In the genomic region with DNA sequence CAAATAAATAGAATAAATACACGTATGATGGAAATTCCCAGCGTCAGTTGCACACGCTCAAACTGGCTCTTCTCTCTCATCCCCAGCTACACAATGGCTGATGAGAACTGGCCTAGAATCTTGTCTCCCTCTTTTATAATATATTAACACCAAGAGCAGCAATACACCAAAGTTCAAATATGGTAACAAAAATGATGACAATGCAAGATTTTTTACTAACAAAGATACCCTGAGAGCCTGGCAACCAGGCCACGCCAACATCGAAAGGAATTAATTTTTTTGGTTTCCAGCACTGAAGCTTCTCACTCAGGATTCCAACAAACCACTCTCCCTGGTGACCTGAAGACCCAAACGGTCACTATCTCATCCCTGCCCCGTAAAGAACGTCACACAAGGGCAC, we compare ENCODE assay signal across 20 cellular contexts.
"Had no signal": no experiment of that assay in that cellular context is flagged by ENCODE, and none has a peak within 500 bp of the region (broad histone marks: within the 10 kb centered on the region; RNA-seq: fewer than 3 reads in every experiment).

No MANE protein-coding gene starts in this region.

- DNase-seq: activated CD4-positive, alpha-beta T cell treated with anti-CD3 and anti-CD28 coated beads, Interleukin-2, amount 10 ng/mL, durations not matched to agents 24 days and 14 days; activated CD4-positive, CD25-positive, alpha-beta regulatory T cell; activated CD8-positive, alpha-beta memory T cell treated with anti-CD3 and anti-CD28 coated beads, Interleukin-2, amount 10 ng/mL, durations not matched to agents 7 days and 5 days; activated CD8-positive, alpha-beta T cell treated with anti-CD3 and anti-CD28 coated beads for 36 hours; activated naive CD8-positive, alpha-beta T cell treated with anti-CD3 and anti-CD28 coated beads, Interleukin-2, amount 10 ng/mL, durations not matched to agents 7 days and 5 days; amygdala; cerebellar nuclear complex; endodermal cell; esophagus squamous epithelium; gastrocnemius medialis; islet precursor cell; left colon; nucleus accumbens; stimulated activated CD4-positive, alpha-beta T cell treated with anti-CD3 and anti-CD28 coated beads, Interleukin-2, amount 100 ng/mL, for 24 hours; transverse colon had no signal

- H3K27me3 ChIP-seq: esophagus squamous epithelium, gastrocnemius medialis, transverse colon had no signal

- H3K36me3 ChIP-seq: esophagus squamous epithelium, gastrocnemius medialis, transverse colon had no signal

- H3K36me3 Mint-ChIP-seq: memory B cell; stimulated activated memory B cell treated with anti-CD40 and anti-IgM and Interleukin-4, amounts not matched to agents 10 μg/mL and 1 μg/mL and 100 μg/mL, for 72 hours had no signal

- H3K9me3 ChIP-seq: esophagus squamous epithelium, gastrocnemius medialis, transverse colon had no signal

- H3K4me3 ChIP-seq: coronary artery, esophagus squamous epithelium, gastrocnemius medialis, transverse colon had no signal

- H3K4me1 ChIP-seq: transverse colon had no signal

- H3K4me3 Mint-ChIP-seq: activated CD4-positive, alpha-beta T cell treated with anti-CD3 and anti-CD28 coated beads, Interleukin-2, amount 10 ng/mL, durations not matched to agents 24 days and 14 days; activated CD8-positive, alpha-beta memory T cell treated with anti-CD3 and anti-CD28 coated beads, Interleukin-2, amount 10 ng/mL, durations not matched to agents 7 days and 5 days; activated CD8-positive, alpha-beta T cell treated with anti-CD3 and anti-CD28 coated beads for 36 hours; activated naive CD8-positive, alpha-beta T cell treated with anti-CD3 and anti-CD28 coated beads, Interleukin-2, amount 10 ng/mL, durations not matched to agents 7 days and 5 days; endodermal cell; memory B cell; stimulated activated memory B cell treated with anti-CD40 and anti-IgM and Interleukin-4, amounts not matched to agents 10 μg/mL and 1 μg/mL and 100 μg/mL, for 72 hours; T-helper 1 cell treated with Interleukin-12 subunit alpha and Interleukin-12 subunit beta and Interleukin-4 antibody, amounts not matched to agents 30 μg/mL and 1 μg/mL, for 36 hours had no signal

- ATAC-seq: activated CD8-positive, alpha-beta memory T cell treated with anti-CD3 and anti-CD28 coated beads, Interleukin-2, amount 10 ng/mL, durations not matched to agents 7 days and 5 days; activated CD8-positive, alpha-beta T cell treated with anti-CD3 and anti-CD28 coated beads for 36 hours; left colon; sciatic nerve had no signal

- H3K9me3 Mint-ChIP-seq: activated CD4-positive, alpha-beta T cell treated with anti-CD3 and anti-CD28 coated beads, Interleukin-2, amount 10 ng/mL, durations not matched to agents 24 days and 14 days; memory B cell; stimulated activated memory B cell treated with anti-CD40 and anti-IgM and Interleukin-4, amounts not matched to agents 10 μg/mL and 1 μg/mL and 100 μg/mL, for 72 hours had no signal

- H3K27ac ChIP-seq: coronary artery, transverse colon had no signal

- H3K27ac Mint-ChIP-seq: activated CD8-positive, alpha-beta memory T cell treated with anti-CD3 and anti-CD28 coated beads, Interleukin-2, amount 10 ng/mL, durations not matched to agents 7 days and 5 days; activated CD8-positive, alpha-beta T cell treated with anti-CD3 and anti-CD28 coated beads for 36 hours; endodermal cell; memory B cell; stimulated activated memory B cell treated with anti-CD40 and anti-IgM and Interleukin-4, amounts not matched to agents 10 μg/mL and 1 μg/mL and 100 μg/mL, for 72 hours had no signal

- H3K27me3 Mint-ChIP-seq: activated CD8-positive, alpha-beta memory T cell treated with anti-CD3 and anti-CD28 coated beads, Interleukin-2, amount 10 ng/mL, durations not matched to agents 7 days and 5 days; activated CD8-positive, alpha-beta T cell treated with anti-CD3 and anti-CD28 coated beads for 36 hours had no signal
